8 cellular contexts compared by ENCODE assay signal in genomic region chr7:142782922-142783900, GRCh38. TPM values are rescaled to one million over a fixed set of nuclear protein-coding genes. Genes with fewer than 3 reads are reported as not detected.
DNase-seq lines count a peak whose midpoint lies in the region; ATAC-seq and TF ChIP-seq lines count a peak whose summit lies in the region.

No MANE protein-coding gene starts in this region.

- TF ChIP-seq POLR2A in vagina (IDR thresholded peaks at IDR 0.05): no peak

- peaks cover 11% of the 10 kb centered on the region for H3K36me3 Mint-ChIP-seq in activated naive CD4-positive, alpha-beta T cell treated with anti-CD3 and anti-CD28 coated beads, Interleukin-2, amount 10 ng/mL, durations not matched to agents 7 days and 5 days

- H3K27me3 Mint-ChIP-seq in activated naive CD4-positive, alpha-beta T cell treated with anti-CD3 and anti-CD28 coated beads, Interleukin-2, amount 10 ng/mL, durations not matched to agents 7 days and 5 days: no peaks in the 10 kb centered on the region

- H3K4me1 ChIP-seq in SJSA1 (replicated peaks) (no peaks in the 10 kb centered on the region), vagina (no peaks in the 10 kb centered on the region)

- H3K27me3 ChIP-seq in SJSA1 (replicated peaks): no peaks in the 10 kb centered on the region
- no peaks in the 10 kb centered on the region for H3K27me3 ChIP-seq in vagina

- CTCF ChIA-PET in activated naive CD4-positive, alpha-beta T cell treated with anti-CD3 and anti-CD28 coated beads, Interleukin-2, amount 10 ng/mL, durations not matched to agents 7 days and 5 days (lab: Charles Lee): interaction anchor here (0.6 to 21.8 kb wide), 17 partner anchors 10 to 249 kb away, joined by 3 to 346 read pairs (median 5); no protein-coding TSS in a partner anchor

- peak; percentile 86 for ATAC-seq in HG02623 (IDR thresholded peaks at IDR 0.05; ENCODE audit: unreplicated experiment)
- peak; percentile 90 for ATAC-seq in omental fat pad (ENCODE audit: low FRiP score)

- H3K9me3 ChIP-seq in SJSA1 (replicated peaks) (no peaks in the 10 kb centered on the region), vagina (no peaks in the 10 kb centered on the region)

- no peak overlapping the region for H3K4me3 ChIP-seq in SJSA1
- peak overlapping the region; percentile 28 to 40 for H3K4me3 ChIP-seq in vagina

- H3K4me3 Mint-ChIP-seq in activated naive CD4-positive, alpha-beta T cell treated with anti-CD3 and anti-CD28 coated beads, Interleukin-2, amount 10 ng/mL, durations not matched to agents 7 days and 5 days: peak overlapping the region; percentile 75

- peak overlapping the region; percentile 100 for H3K27ac Mint-ChIP-seq in activated naive CD4-positive, alpha-beta T cell treated with anti-CD3 and anti-CD28 coated beads, Interleukin-2, amount 10 ng/mL, durations not matched to agents 7 days and 5 days

- H3K4me1 Mint-ChIP-seq in activated naive CD4-positive, alpha-beta T cell treated with anti-CD3 and anti-CD28 coated beads, Interleukin-2, amount 10 ng/mL, durations not matched to agents 7 days and 5 days: peaks cover 22% of the 10 kb centered on the region

- H3K9me3 Mint-ChIP-seq in activated naive CD4-positive, alpha-beta T cell treated with anti-CD3 and anti-CD28 coated beads, Interleukin-2, amount 10 ng/mL, durations not matched to agents 7 days and 5 days: no peaks in the 10 kb centered on the region

- TF ChIP-seq CTCF in GM12873 (IDR thresholded peaks at IDR 0.05; ENCODE audit: insufficient read depth, low read depth, low read length, missing control alignments) (peak; percentile 90), omental fat pad (IDR thresholded peaks at IDR 0.05) (peak in 2 of 3 donors; percentile 55 to 71), vagina (IDR thresholded peaks at IDR 0.05) (peak; percentile 84 to 86 (median 85))

- DNase-seq in NAMALWA (ENCODE audit: low spot score): peak; percentile 98
- DNase-seq in SJSA1 (ENCODE audit: low read depth in 1 of 2, low spot score in 2 of 2): peak; percentile 68 to 87
- peak; percentile 86 for DNase-seq in activated naive CD4-positive, alpha-beta T cell treated with anti-CD3 and anti-CD28 coated beads, Interleukin-2, amount 10 ng/mL, durations not matched to agents 7 days and 5 days
- DNase-seq in glomerular visceral epithelial cell (ENCODE audit: extremely low spot score): peak; percentile 82
- DNase-seq in omental fat pad (ENCODE audit: low spot score): peak; percentile 54
- no peak for DNase-seq in vagina (ENCODE audit: extremely low spot score in 2 of 2)

- H3K36me3 ChIP-seq in SJSA1 (no peaks in the 10 kb centered on the region), vagina (no peaks in the 10 kb centered on the region)

- H3K27ac ChIP-seq in SJSA1: no peak overlapping the region
- no peak overlapping the region for H3K27ac ChIP-seq in vagina

- intact Hi-C loops in vagina (cut with DNase I): no loop called here

RNA-seq across cellular contexts. Expression of gene PRSS2, which starts 12.4 kb away (rescaled TPM):
- not detected in 2 replicates for total RNA-seq in SJSA1 (2014; rRNA removed; shearing (Covaris generic))
- 1 to 10 TPM in 1 of 4 donors, under 1 TPM in 1, not detected in 2; 0.72 to 1.3 TPM for total RNA-seq in omental fat pad
- total RNA-seq in vagina: not detected

RNA-seq across cellular contexts. Expression of gene PRSS1, which starts 33.9 kb away (rescaled TPM):
- total RNA-seq in SJSA1 (2014; rRNA removed; shearing (Covaris generic)): not detected in 2 replicates
- total RNA-seq in omental fat pad (not detected), vagina (not detected)

Comparison
In these comparisons a context has a peak if more than half of its experiments do, and no peak if none do; other contexts are left out.
1. DNase-seq: peak in NAMALWA (single experiment), SJSA1 (2 of 2), activated naive CD4-positive, alpha-beta T cell treated with anti-CD3 and anti-CD28 coated beads, Interleukin-2, amount 10 ng/mL, durations not matched to agents 7 days and 5 days (single experiment), glomerular visceral epithelial cell (single experiment) and omental fat pad (single experiment); none in vagina (0 of 2).
2. Peak in every context shown above with its lines, with median percentiles within 50 percentile points of each other: CTCF ChIP-seq.